In the genomic region with DNA sequence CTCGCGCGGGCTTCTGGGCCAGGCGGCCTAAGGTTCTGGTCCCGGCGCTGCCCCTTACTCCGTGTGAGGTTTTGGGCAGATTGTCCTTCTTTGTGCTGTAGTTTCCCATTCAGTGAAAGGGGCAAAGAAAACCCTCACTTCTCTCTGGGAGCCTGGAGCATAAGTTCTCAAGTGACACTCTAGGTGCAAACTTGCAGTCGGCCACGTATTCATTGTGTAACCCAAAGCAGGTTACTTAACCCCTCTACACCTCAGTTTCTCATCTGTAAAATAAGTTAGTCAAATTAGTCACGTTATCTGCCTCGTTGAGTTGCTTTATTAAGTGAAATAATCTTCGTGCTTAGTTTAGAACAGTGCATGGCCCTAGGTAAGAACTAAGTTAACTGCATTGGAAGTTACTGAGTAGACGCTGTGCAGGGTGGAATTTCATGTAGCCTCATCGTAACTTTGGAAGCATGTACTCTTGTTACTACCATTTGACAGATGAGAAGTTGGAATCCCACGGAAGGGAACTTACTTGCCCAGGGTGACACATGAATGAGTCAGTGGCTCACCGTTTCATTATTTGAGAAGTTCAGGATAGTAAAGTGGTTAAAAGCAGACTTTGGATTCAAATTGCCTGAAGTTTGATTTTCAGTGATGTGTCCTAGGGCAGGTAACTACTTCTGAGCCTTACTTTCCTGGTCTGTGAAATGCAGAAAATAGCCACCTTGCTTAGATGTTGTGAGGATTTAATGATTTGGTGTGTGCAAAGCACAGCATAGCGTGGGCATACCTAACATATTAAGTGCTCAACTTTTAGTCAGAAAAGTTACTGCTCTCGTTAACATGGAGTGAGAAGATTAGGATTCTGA, we compare ENCODE assay signal across 8 cellular contexts. TPM values are rescaled to one million over a fixed set of nuclear protein-coding genes. Genes with fewer than 3 reads are reported as not detected.
DNase-seq lines count a peak whose midpoint lies in the region; ATAC-seq and TF ChIP-seq lines count a peak whose summit lies in the region.

No MANE protein-coding gene starts in this region.

- peak; percentile 6; the same call in 2 of the 3 replicates for ATAC-seq in SK-N-SH treated with all-trans-retinoic acid at 6 μM for 48 hours
- ATAC-seq in HG03442 (IDR thresholded peaks at IDR 0.05; ENCODE audit: unreplicated experiment) = no peak
- no peak for ATAC-seq in HG02642 (IDR thresholded peaks at IDR 0.05; ENCODE audit: poor library complexity, unreplicated experiment)
- no peak for ATAC-seq in HG02678 (IDR thresholded peaks at IDR 0.05; ENCODE audit: unreplicated experiment)

- H3K27ac ChIP-seq in neutrophil = peak overlapping the region; percentile 93

- TF ChIP-seq CTCF in epithelial cell of proximal tubule (conservative IDR thresholded peaks at IDR 0.05; ENCODE audit: low read depth, low read length) = no peak
- TF ChIP-seq CTCF in neutrophil (IDR thresholded peaks at IDR 0.05) = no peak

- H3K9me3 ChIP-seq in neutrophil = no peaks in the 10 kb centered on the region

- no peaks in the 10 kb centered on the region for H3K27me3 ChIP-seq in neutrophil

- H3K36me3 ChIP-seq in neutrophil = peaks cover 12% of the 10 kb centered on the region

- peak; percentile 19 for DNase-seq in stimulated activated CD4-positive, alpha-beta T cell treated with anti-CD3 and anti-CD28 coated beads, Interleukin-4, amount 100 ng/mL, for 24 hours
- no peak for DNase-seq in stimulated activated CD4-positive, alpha-beta T cell treated with anti-CD3 and anti-CD28 coated beads, Interleukin-2, amount 100 ng/mL, for 48 hours
- no peak for DNase-seq in epithelial cell of proximal tubule (ENCODE audit: low read depth)

- peaks cover 21 to 24% of the 10 kb centered on the region in 2 experiments for H3K4me1 ChIP-seq in neutrophil (ENCODE audit: control insufficient read depth in 1 of 2, insufficient read depth in 1 of 2, low read depth in 1 of 2, low read length in 1 of 2)

- H3K4me3 ChIP-seq in epithelial cell of proximal tubule (ENCODE audit: low read depth, low read length) (peak overlapping the region; percentile 96), neutrophil (ENCODE audit: low read depth in 1 of 2, low read length in 1 of 2) (peak overlapping the region; percentile 88 to 96)

TF ChIP-seq in SK-N-SH treated with all-trans-retinoic acid at 6 μM for 48 hours, 23 proteins besides CTCF, POLR2A, EP300 and RAD21:
- TF ChIP-seq GLIS3 (CRISPR knock-in tag; IDR thresholded peaks at IDR 0.05) (0 out of 2 replicates have a peak, but pooled peaks have one; percentile 0), ZFP30 (CRISPR knock-in tag; IDR thresholded peaks at IDR 0.05) (no peak)

RNA-seq across cellular contexts. Expression of gene MROH8, which starts 0.6 kb away (rescaled TPM):
- total RNA-seq in epithelial cell of proximal tubule = 0.43 and 1.2 TPM in 2 replicates

RNA-seq across cellular contexts. Expression of gene RPN2, which starts 0.8 kb away (rescaled TPM):
- total RNA-seq in epithelial cell of proximal tubule = 165 and 210 TPM in 2 replicates
